In the genomic region with DNA sequence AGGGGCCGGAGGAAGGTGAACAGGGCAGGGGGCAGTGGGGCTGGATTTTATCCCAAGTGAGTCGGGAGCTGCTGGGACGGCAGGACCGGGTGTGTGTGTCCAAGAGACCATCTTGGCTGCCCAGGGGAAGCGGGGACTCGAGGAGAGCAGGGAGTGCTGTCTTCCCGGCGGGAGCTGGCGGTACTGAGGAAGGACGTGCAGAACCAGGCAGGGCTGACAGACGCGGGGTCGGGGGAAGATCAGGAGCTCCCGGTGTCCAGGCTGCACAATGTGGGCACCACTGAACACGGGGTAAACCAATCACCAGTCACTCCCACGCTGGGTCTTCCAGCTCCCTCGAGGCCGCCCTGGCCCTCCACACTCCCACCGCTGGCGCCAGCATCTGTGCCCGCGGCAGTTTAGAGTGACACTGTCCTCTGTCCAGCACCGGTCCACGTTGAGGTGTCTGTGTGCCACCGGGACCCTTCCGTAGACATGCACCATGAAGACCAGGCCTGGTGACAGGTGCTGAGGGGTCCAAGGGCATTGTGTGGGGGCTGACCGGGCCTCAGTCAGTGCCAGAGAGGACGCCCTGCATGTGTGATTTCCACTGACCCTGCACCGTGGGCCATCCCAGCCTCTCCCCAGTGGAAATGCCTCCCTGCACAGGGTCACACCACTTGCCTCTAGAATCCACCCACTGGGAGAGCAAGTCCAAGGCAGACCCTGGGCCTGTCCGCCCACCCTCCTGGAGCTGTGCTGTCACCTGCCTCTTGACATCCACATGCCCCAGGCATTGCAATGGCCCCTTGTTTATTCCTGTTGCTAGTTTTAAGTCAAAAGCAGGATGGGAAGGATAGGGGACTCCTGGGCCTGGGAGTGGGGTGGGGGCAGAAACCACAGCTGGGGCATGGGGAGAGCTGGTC, we compare ENCODE assay signal across 17 cellular contexts.
"Had no signal": no experiment of that assay in that cellular context is flagged by ENCODE, and none has a peak within 500 bp of the region (broad histone marks: within the 10 kb centered on the region; RNA-seq: fewer than 3 reads in every experiment).

No MANE protein-coding gene starts in this region.

- H3K9me3 ChIP-seq: heart right ventricle, left ventricle myocardium inferior, ovary, suprapubic skin, tibial artery, upper lobe of left lung, uterus had no signal

- H3K27ac Mint-ChIP-seq: naive thymus-derived CD4-positive, alpha-beta T cell had no signal

- H3K4me1 Mint-ChIP-seq: naive thymus-derived CD4-positive, alpha-beta T cell had no signal

- H3K4me1 ChIP-seq: tibial artery, upper lobe of left lung, uterus had no signal

- H3K4me3 ChIP-seq: coronary artery, heart right ventricle, left ventricle myocardium inferior, lung, ovary, suprapubic skin, tibial artery, upper lobe of left lung, uterus had no signal

- ATAC-seq: esophagus mucosa; heart right ventricle; naive thymus-derived CD4-positive, alpha-beta T cell; right cardiac atrium had no signal

- DNase-seq: effector CD8-positive, alpha-beta T cell; heart right ventricle; left ventricle myocardium inferior; mesendoderm; naive thymus-derived CD4-positive, alpha-beta T cell; ovary; small intestine; stimulated activated CD4-positive, alpha-beta T cell treated with anti-CD3 and anti-CD28 coated beads, Interleukin-2, amount 100 ng/mL, for 48 hours; stimulated activated naive CD4-positive, alpha-beta T cell treated with Interleukin-2 at 50 U/mL for 16 hours; tibial artery; uterus had no signal

- H3K27ac ChIP-seq: coronary artery, heart right ventricle, left ventricle myocardium inferior, ovary, suprapubic skin, tibial artery, upper lobe of left lung, uterus had no signal

- H3K4me3 Mint-ChIP-seq: naive thymus-derived CD4-positive, alpha-beta T cell had no signal

- H3K36me3 Mint-ChIP-seq: naive thymus-derived CD4-positive, alpha-beta T cell had no signal

- H3K36me3 ChIP-seq: heart right ventricle, left ventricle myocardium inferior, ovary, suprapubic skin, tibial artery, upper lobe of left lung, uterus had no signal

- H3K27me3 ChIP-seq: ovary, upper lobe of left lung, uterus had no signal
